Comparison of ENCODE assay signal across 15 cellular contexts in genomic region chr1:203638076-203638475, GRCh38. TPM values are rescaled to one million over a fixed set of nuclear protein-coding genes. Genes with fewer than 3 reads are reported as not detected.
DNase-seq lines count a peak whose midpoint lies in the region; ATAC-seq and TF ChIP-seq lines count a peak whose summit lies in the region.
"Had no signal": no experiment of that assay in that cellular context is flagged by ENCODE, and none has a peak within 500 bp of the region (broad histone marks: within the 10 kb centered on the region; RNA-seq: fewer than 3 reads in every experiment).

No MANE protein-coding gene starts in this region.

- ATAC-seq in stimulated activated memory B cell treated with anti-CD40 and anti-IgM and Interleukin-4, amounts not matched to agents 10 μg/mL and 1 μg/mL and 100 μg/mL, for 72 hours, result no peak

- TF ChIP-seq CTCF in esophagus squamous epithelium (IDR thresholded peaks at IDR 0.05), result no peak

- peaks cover 0 to 37% (median 0%) of the 10 kb centered on the region in 3 donors for H3K36me3 ChIP-seq in esophagus squamous epithelium
- H3K36me3 ChIP-seq: colonic mucosa had no signal

- H3K27ac ChIP-seq in esophagus squamous epithelium, result peak overlapping the region; percentile 39 to 77 (median 76)
- H3K27ac ChIP-seq: colonic mucosa, parathyroid adenoma had no signal

- no peaks in the 10 kb centered on the region for H3K27me3 ChIP-seq in esophagus squamous epithelium
- H3K27me3 ChIP-seq: colonic mucosa had no signal

- no peak overlapping the region for H3K4me3 Mint-ChIP-seq in stimulated activated memory B cell treated with anti-CD40 and anti-IgM and Interleukin-4, amounts not matched to agents 10 μg/mL and 1 μg/mL and 100 μg/mL, for 72 hours

- WGBS in esophagus squamous epithelium, 2 donors, result 35 to 38% methylated on average over 4 to 7 of the region's 7 CpGs

- no peaks in the 10 kb centered on the region for H3K36me3 Mint-ChIP-seq in stimulated activated memory B cell treated with anti-CD40 and anti-IgM and Interleukin-4, amounts not matched to agents 10 μg/mL and 1 μg/mL and 100 μg/mL, for 72 hours
- H3K36me3 Mint-ChIP-seq: IgD-negative memory B cell had no signal

- no peaks in the 10 kb centered on the region for H3K9me3 ChIP-seq in esophagus squamous epithelium
- H3K9me3 ChIP-seq: colonic mucosa had no signal

- TF ChIP-seq POLR2A in esophagus squamous epithelium (IDR thresholded peaks at IDR 0.05), result no peak

- intact Hi-C loops in esophagus squamous epithelium (cut with DNase I), result no loop called here

- H3K4me1 ChIP-seq in esophagus squamous epithelium, result peaks cover 39 to 84% (median 53%) of the 10 kb centered on the region in 3 donors

- DNase-seq in NCI-H1417 (lab: John Stamatoyannopoulos, UW) (peak in 2 of 3 experiments; percentile 16 to 66), NCI-H1417 treated with DMSO at 0.1 percent for 48 hours (lab: John Stamatoyannopoulos, UW) (no peak), NCI-H2196 treated with DMSO at 0.1 percent for 48 hours (lab: John Stamatoyannopoulos, UW; ENCODE audit: unreplicated experiment) (peak; percentile 49), esophagus squamous epithelium (lab: John Stamatoyannopoulos, UW) (no peak), medulla oblongata (ENCODE audit: extremely low spot score) (no peak), SIG-M5 (lab: John Stamatoyannopoulos, UW) (no peak)
- no peak for DNase-seq in activated CD8-positive, alpha-beta memory T cell treated with anti-CD3 and anti-CD28 coated beads, Interleukin-2, amount 50 U/mL, for 4 hours
- DNase-seq: colonic mucosa; DMS153; NCI-H345; stimulated activated CD4-positive, alpha-beta T cell treated with anti-CD3 and anti-CD28 coated beads, Interleukin-1b, Interleukin-23, amount 100 ng/mL, for 48 hours; stimulated activated naive CD4-positive, alpha-beta T cell had no signal

- H3K4me1 Mint-ChIP-seq in stimulated activated memory B cell treated with anti-CD40 and anti-IgM and Interleukin-4, amounts not matched to agents 10 μg/mL and 1 μg/mL and 100 μg/mL, for 72 hours, result peaks cover 34% of the 10 kb centered on the region

- H3K27me3 Mint-ChIP-seq in stimulated activated memory B cell treated with anti-CD40 and anti-IgM and Interleukin-4, amounts not matched to agents 10 μg/mL and 1 μg/mL and 100 μg/mL, for 72 hours, result no peaks in the 10 kb centered on the region

- H3K4me3 ChIP-seq in esophagus squamous epithelium, result no peak overlapping the region
- H3K4me3 ChIP-seq: colonic mucosa had no signal

- no peaks in the 10 kb centered on the region for H3K9me3 Mint-ChIP-seq in stimulated activated memory B cell treated with anti-CD40 and anti-IgM and Interleukin-4, amounts not matched to agents 10 μg/mL and 1 μg/mL and 100 μg/mL, for 72 hours
- H3K9me3 Mint-ChIP-seq: IgD-negative memory B cell had no signal

- H3K27ac Mint-ChIP-seq in stimulated activated memory B cell treated with anti-CD40 and anti-IgM and Interleukin-4, amounts not matched to agents 10 μg/mL and 1 μg/mL and 100 μg/mL, for 72 hours, result peak overlapping the region; percentile 39

RNA-seq across cellular contexts. Expression of gene ATP2B4, which starts 11.4 kb away (rescaled TPM):
- total RNA-seq in esophagus squamous epithelium, result 10 to 100 TPM; 23.7 to 58.9 (median 39.2) TPM

Comparison
In these comparisons a context has a peak if more than half of its experiments do, and no peak if none do; other contexts are left out.
1. DNase-seq: peak in NCI-H1417 (2 of 3) and NCI-H2196 treated with DMSO at 0.1 percent for 48 hours (single experiment); none in NCI-H1417 treated with DMSO at 0.1 percent for 48 hours (single experiment), esophagus squamous epithelium (single experiment), activated CD8-positive, alpha-beta memory T cell treated with anti-CD3 and anti-CD28 coated beads, Interleukin-2, amount 50 U/mL, for 4 hours (single experiment), medulla oblongata (single experiment) and SIG-M5 (single experiment).